Comparison of ENCODE assay signal across 8 cellular contexts in the genomic region with DNA sequence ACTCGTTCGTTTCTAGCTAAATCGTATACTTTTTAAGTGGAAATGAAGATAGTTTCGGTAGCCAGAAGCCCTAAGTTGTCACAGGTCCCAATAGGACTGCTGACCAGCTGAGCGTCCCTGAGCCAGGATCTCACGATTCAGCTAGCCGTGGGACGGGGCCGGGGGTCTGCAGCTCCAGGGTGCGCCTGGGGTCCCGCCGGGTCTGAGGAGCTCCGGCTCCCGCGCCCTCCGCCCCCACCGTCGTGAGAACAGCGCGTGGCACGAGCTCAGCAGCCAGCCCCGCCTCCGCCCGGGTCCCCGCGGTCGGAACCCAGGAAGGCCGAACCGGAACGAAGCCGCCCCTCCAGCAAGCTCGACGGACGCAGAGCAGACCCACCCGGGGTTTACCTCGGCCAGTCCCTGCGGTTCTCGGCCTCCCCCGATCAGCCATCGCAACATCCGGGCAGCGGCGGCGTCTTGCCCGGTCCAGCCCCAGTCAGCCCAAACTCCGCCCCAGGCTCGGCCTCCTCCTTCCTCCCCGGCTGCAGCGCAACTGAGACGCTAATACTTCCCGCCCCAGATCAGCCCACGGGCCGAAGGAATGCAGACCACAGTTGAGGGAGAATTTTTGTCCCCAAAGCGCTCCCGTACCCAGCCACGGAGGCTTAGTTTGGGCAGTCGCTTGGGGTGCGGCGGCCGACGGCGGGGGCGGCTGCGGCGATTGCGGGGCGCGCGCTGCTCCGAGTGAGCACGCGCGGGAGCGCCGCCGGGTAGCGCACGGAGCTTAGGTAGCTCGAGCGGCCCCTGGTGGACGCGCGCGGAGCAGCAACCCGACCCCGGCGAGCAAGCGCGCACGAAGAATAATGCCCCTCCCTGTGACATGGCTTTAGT. TPM values are rescaled to one million over a fixed set of nuclear protein-coding genes. Genes with fewer than 3 reads are reported as not detected.
DNase-seq lines count a peak whose midpoint lies in the region; ATAC-seq and TF ChIP-seq lines count a peak whose summit lies in the region.

A gene with protein sequence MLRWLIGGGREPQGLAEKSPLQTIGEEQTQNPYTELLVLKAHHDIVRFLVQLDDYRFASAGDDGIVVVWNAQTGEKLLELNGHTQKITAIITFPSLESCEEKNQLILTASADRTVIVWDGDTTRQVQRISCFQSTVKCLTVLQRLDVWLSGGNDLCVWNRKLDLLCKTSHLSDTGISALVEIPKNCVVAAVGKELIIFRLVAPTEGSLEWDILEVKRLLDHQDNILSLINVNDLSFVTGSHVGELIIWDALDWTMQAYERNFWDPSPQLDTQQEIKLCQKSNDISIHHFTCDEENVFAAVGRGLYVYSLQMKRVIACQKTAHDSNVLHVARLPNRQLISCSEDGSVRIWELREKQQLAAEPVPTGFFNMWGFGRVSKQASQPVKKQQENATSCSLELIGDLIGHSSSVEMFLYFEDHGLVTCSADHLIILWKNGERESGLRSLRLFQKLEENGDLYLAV (minus strand): TSS at position 534 of the 870 bp plus-strand sequence. CDS start 96 bp downstream, at position 438.

- peaks cover 6% of the 10 kb centered on the region for H3K36me3 ChIP-seq in left ventricle myocardium inferior
- no peaks in the 10 kb centered on the region for H3K36me3 ChIP-seq in prostate gland
- H3K36me3 ChIP-seq in urinary bladder (ENCODE audit: insufficient read depth): no peaks in the 10 kb centered on the region

- H3K27ac ChIP-seq in left ventricle myocardium inferior (replicated peaks) (peak within 1 kb of the TSS; percentile 94), prostate gland (peak within 1 kb of the TSS; percentile 88 to 95), urinary bladder (ENCODE audit: low read depth) (peak within 1 kb of the TSS; percentile 91)

- under 1% methylated on average over 89 of the region's 90 CpGs for WGBS in prostate gland
- under 1% methylated on average over 90 of the region's 90 CpGs for WGBS in urinary bladder

- peak within 1 kb of the TSS; percentile 82 for H3K4me3 ChIP-seq in left ventricle myocardium inferior
- H3K4me3 ChIP-seq in prostate gland: peak within 1 kb of the TSS; percentile 58 to 80
- H3K4me3 ChIP-seq in urinary bladder (ENCODE audit: low read depth, low read length): peak within 1 kb of the TSS; percentile 77

- peak; percentile 92 for DNase-seq in GM13977 (ENCODE audit: low spot score)
- DNase-seq in NCI-H1694 (lab: John Stamatoyannopoulos, UW): peak; percentile 55
- peak; percentile 85 for DNase-seq in amniotic stem cell (lab: John Stamatoyannopoulos, UW)
- peak; percentile 92 for DNase-seq in left ventricle myocardium inferior
- DNase-seq in prostate gland (ENCODE audit: low spot score): peak; percentile 83

- in situ Hi-C loops in GM13977 (cut with MboI; ENCODE audit: low pct_unique_long_range_greater_than_20kb, low sequenced_read_pairs, unreplicated experiment): no loop called here

- peak; percentile 86 for ATAC-seq in HG02870 (IDR thresholded peaks at IDR 0.05; ENCODE audit: unreplicated experiment)

- H3K4me1 ChIP-seq in left ventricle myocardium inferior (peaks cover 20% of the 10 kb centered on the region), prostate gland (replicated peaks) (peaks cover 5% of the 10 kb centered on the region), urinary bladder (ENCODE audit: insufficient read depth) (no peaks in the 10 kb centered on the region)

- no peaks in the 10 kb centered on the region for H3K27me3 ChIP-seq in left ventricle myocardium inferior (ENCODE audit: low read depth)
- H3K27me3 ChIP-seq in prostate gland (replicated peaks; ENCODE audit: insufficient read depth): no peaks in the 10 kb centered on the region

- H3K27ac Mint-ChIP-seq in T-helper 1 cell treated with Interleukin-12 subunit alpha and Interleukin-12 subunit beta and Interleukin-4 antibody, amounts not matched to agents 30 μg/mL and 1 μg/mL, for 36 hours: peak within 1 kb of the TSS; percentile 92

- intact Hi-C loops in left ventricle myocardium inferior (cut with micrococcal nuclease) (no loop called here), prostate gland (cut with DNase I) (loop anchor here (1.0 to 10.0 kb wide), 4 partner anchors 348 to 627 kb away; a partner anchor contains a TSS)

- peak within 1 kb of the TSS; percentile 94 for H3K4me3 Mint-ChIP-seq in T-helper 1 cell treated with Interleukin-12 subunit alpha and Interleukin-12 subunit beta and Interleukin-4 antibody, amounts not matched to agents 30 μg/mL and 1 μg/mL, for 36 hours

- H3K27me3 Mint-ChIP-seq in T-helper 1 cell treated with Interleukin-12 subunit alpha and Interleukin-12 subunit beta and Interleukin-4 antibody, amounts not matched to agents 30 μg/mL and 1 μg/mL, for 36 hours (ENCODE audit: low read depth): peaks cover 23% of the 10 kb centered on the region

- TF ChIP-seq POLR2A in prostate gland (IDR thresholded peaks at IDR 0.05): peak; percentile 56

- H3K36me3 Mint-ChIP-seq in T-helper 1 cell treated with Interleukin-12 subunit alpha and Interleukin-12 subunit beta and Interleukin-4 antibody, amounts not matched to agents 30 μg/mL and 1 μg/mL, for 36 hours (ENCODE audit: low read depth): peaks cover 7% of the 10 kb centered on the region

- H3K9me3 Mint-ChIP-seq in T-helper 1 cell treated with Interleukin-12 subunit alpha and Interleukin-12 subunit beta and Interleukin-4 antibody, amounts not matched to agents 30 μg/mL and 1 μg/mL, for 36 hours: no peaks in the 10 kb centered on the region

- TF ChIP-seq CTCF in GM13977 (IDR thresholded peaks at IDR 0.05; ENCODE audit: extremely low read depth, insufficient read depth, missing control alignments) (peak; percentile 94), left ventricle myocardium inferior (IDR thresholded peaks at IDR 0.05; ENCODE audit: borderline replicate concordance) (peak; percentile 97), prostate gland (IDR thresholded peaks at IDR 0.05) (peak; percentile 94 to 96 (median 96))

- peaks cover 23% of the 10 kb centered on the region for H3K4me1 Mint-ChIP-seq in T-helper 1 cell treated with Interleukin-12 subunit alpha and Interleukin-12 subunit beta and Interleukin-4 antibody, amounts not matched to agents 30 μg/mL and 1 μg/mL, for 36 hours (ENCODE audit: low read depth)

- no peaks in the 10 kb centered on the region for H3K9me3 ChIP-seq in left ventricle myocardium inferior (replicated peaks)
- no peaks in the 10 kb centered on the region for H3K9me3 ChIP-seq in prostate gland

RNA-seq across cellular contexts. Expression of the gene that starts here (rescaled TPM):
- 28.5 TPM for total RNA-seq in left ventricle myocardium inferior
- 10 to 100 TPM; 28.8 to 76.1 TPM for total RNA-seq in prostate gland
- 102 TPM for total RNA-seq in urinary bladder
- 21.2 TPM for polyA plus RNA-seq in urinary bladder

Comparison
In these comparisons a context has a peak if more than half of its experiments do, and no peak if none do; other contexts are left out.
1. Peak in every context shown above with its lines: DNase-seq, ATAC-seq, H3K4me3 ChIP-seq and H3K27ac ChIP-seq.